ENCODE assay signal across 10 cellular contexts in the genomic region with DNA sequence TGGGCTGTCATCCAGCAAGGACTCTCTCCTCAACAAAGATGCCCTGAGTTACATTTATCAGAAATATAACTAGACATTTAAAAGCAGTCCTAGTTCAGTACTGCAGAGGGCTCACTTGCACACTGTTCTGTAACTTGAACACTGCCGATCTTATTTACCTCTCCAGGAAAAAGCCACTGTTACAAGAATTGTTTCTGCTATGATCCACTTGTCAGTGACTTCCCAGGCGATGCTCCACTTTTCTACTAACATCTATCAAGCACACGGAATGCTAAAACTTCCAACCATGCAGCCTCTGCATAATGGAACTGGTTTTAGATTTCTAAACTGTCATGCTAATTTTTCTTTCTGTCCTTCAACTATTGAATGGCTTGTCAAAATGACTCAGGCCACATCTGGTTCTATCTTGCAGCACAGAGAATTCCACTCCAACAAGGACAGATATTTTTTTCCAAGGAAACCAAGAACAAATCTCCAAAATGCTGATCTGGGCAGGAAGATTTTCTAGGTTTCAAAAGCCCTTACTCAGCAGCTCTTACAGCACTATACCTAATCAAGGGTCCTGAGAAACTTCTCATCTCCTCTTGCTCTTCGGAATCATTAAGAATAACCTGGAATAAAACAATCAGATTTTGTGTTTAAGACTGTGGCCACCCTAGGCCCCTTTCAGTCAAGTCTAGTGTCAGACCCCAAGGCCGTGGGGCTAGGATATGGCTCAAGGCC. TPM values are rescaled to one million over a fixed set of nuclear protein-coding genes. Genes with fewer than 3 reads are reported as not detected.
DNase-seq lines count a peak whose midpoint lies in the region; ATAC-seq, FAIRE-seq and TF ChIP-seq lines count a peak whose summit lies in the region.
"Had no signal": no experiment of that assay in that cellular context is flagged by ENCODE, and none has a peak within 500 bp of the region (broad histone marks: within the 10 kb centered on the region; RNA-seq: fewer than 3 reads in every experiment).

No MANE protein-coding gene starts in this region.

- H3K27me3 Mint-ChIP-seq in astrocyte (ENCODE audit: low read depth, unreplicated experiment), result no peaks in the 10 kb centered on the region
- H3K27me3 Mint-ChIP-seq in CD4-positive, alpha-beta memory T cell, result peaks cover 0 to 1% of the 10 kb centered on the region in 2 donors

- no peak overlapping the region for H3K4me3 Mint-ChIP-seq in astrocyte (ENCODE audit: unreplicated experiment)
- no peak overlapping the region for H3K4me3 Mint-ChIP-seq in CD4-positive, alpha-beta memory T cell

- H3K9me3 ChIP-seq in astrocyte (ENCODE audit: insufficient read depth, low read depth, low read length), result no peaks in the 10 kb centered on the region
- no peaks in the 10 kb centered on the region for H3K9me3 ChIP-seq in Peyer's patch
- no peaks in the 10 kb centered on the region for H3K9me3 ChIP-seq in CD4-positive, alpha-beta memory T cell (ENCODE audit: control insufficient read depth in 1 of 2, low read length in 2 of 2)
- H3K9me3 ChIP-seq in upper lobe of right lung, result no peaks in the 10 kb centered on the region

- no peak overlapping the region for H3K27ac Mint-ChIP-seq in astrocyte (ENCODE audit: unreplicated experiment)
- no peak overlapping the region for H3K27ac Mint-ChIP-seq in CD4-positive, alpha-beta memory T cell

- H3K36me3 ChIP-seq in astrocyte (ENCODE audit: insufficient read depth, low read length), result peaks cover 5% of the 10 kb centered on the region
- H3K36me3 ChIP-seq in Peyer's patch, result peaks cover 0 to 65% (median 0%) of the 10 kb centered on the region in 3 donors
- no peaks in the 10 kb centered on the region for H3K36me3 ChIP-seq in CD4-positive, alpha-beta memory T cell (ENCODE audit: insufficient read depth, low read length)
- H3K36me3 ChIP-seq in upper lobe of right lung, result peaks cover 10% of the 10 kb centered on the region

- no peak for TF ChIP-seq POLR2A in Peyer's patch (IDR thresholded peaks at IDR 0.05)

- no peak for FAIRE-seq in astrocyte (lab: Jason Lieb, UNC)

- no peaks in the 10 kb centered on the region for H3K4me1 ChIP-seq in astrocyte (ENCODE audit: insufficient read depth, low read length)
- no peaks in the 10 kb centered on the region for H3K4me1 ChIP-seq in Peyer's patch
- no peaks in the 10 kb centered on the region for H3K4me1 ChIP-seq in CD4-positive, alpha-beta memory T cell (ENCODE audit: insufficient read depth, low read length)
- H3K4me1 ChIP-seq in upper lobe of right lung, result no peaks in the 10 kb centered on the region

- H3K4me3 ChIP-seq in astrocyte (ENCODE audit: insufficient read depth, low read depth, low read length) (no peak overlapping the region), Peyer's patch (no peak overlapping the region), upper lobe of right lung (no peak overlapping the region)
- no peak overlapping the region for H3K4me3 ChIP-seq in CD4-positive, alpha-beta memory T cell (ENCODE audit: low read length in 2 of 2)

- intact Hi-C loops in left colon (cut with DNase I, micrococcal nuclease) (no loop called here), upper lobe of right lung (cut with DNase I) (no loop called here)
- intact Hi-C loops in CD4-positive, alpha-beta memory T cell (cut with micrococcal nuclease), result no loop called here

- no peak overlapping the region for H2AFZ ChIP-seq in astrocyte (ENCODE audit: low read depth, low read length)

- H4K20me1 ChIP-seq in astrocyte (ENCODE audit: insufficient read depth, low read length), result no peaks in the 10 kb centered on the region

- H3K9me3 Mint-ChIP-seq in astrocyte (ENCODE audit: unreplicated experiment), result no peaks in the 10 kb centered on the region
- H3K9me3 Mint-ChIP-seq in CD4-positive, alpha-beta memory T cell, result peaks cover 0 to 4% (median 0%) of the 10 kb centered on the region in 8 donors

- H3K36me3 Mint-ChIP-seq in astrocyte (ENCODE audit: low read depth, unreplicated experiment), result peaks cover 7% of the 10 kb centered on the region
- no peaks in the 10 kb centered on the region for H3K36me3 Mint-ChIP-seq in CD4-positive, alpha-beta memory T cell

- H3K27me3 ChIP-seq in astrocyte (ENCODE audit: insufficient read depth, low read length) (no peaks in the 10 kb centered on the region), Peyer's patch (no peaks in the 10 kb centered on the region), upper lobe of right lung (no peaks in the 10 kb centered on the region)
- H3K27me3 ChIP-seq in CD4-positive, alpha-beta memory T cell (ENCODE audit: insufficient read depth, low read length), result no peaks in the 10 kb centered on the region

- no peaks in the 10 kb centered on the region for H3K79me2 ChIP-seq in astrocyte (ENCODE audit: insufficient read depth, low read length)

- peak; percentile 35 for TF ChIP-seq CTCF in C4-2B (conservative IDR thresholded peaks at IDR 0.05)
- peak; percentile 47; the same call in 1 of the 2 replicates for TF ChIP-seq CTCF in LNCAP (IDR thresholded peaks at IDR 0.05)
- peak; percentile 44 for TF ChIP-seq CTCF in astrocyte (IDR thresholded peaks at IDR 0.05; ENCODE audit: insufficient read depth, low read depth, low read length)
- peak in 3 of 6 experiments; percentile 40 to 54 (median 42) for TF ChIP-seq CTCF in Peyer's patch (IDR thresholded peaks at IDR 0.05)
- TF ChIP-seq CTCF in upper lobe of right lung (IDR thresholded peaks at IDR 0.05), result no peak

- peaks cover 14% of the 10 kb centered on the region for H3K4me1 Mint-ChIP-seq in astrocyte (ENCODE audit: low read depth, unreplicated experiment)
- no peaks in the 10 kb centered on the region for H3K4me1 Mint-ChIP-seq in CD4-positive, alpha-beta memory T cell

- DNase-seq in astrocyte (ENCODE audit: low read depth) (peak; percentile 28), left colon (no peak), Peyer's patch (no peak), upper lobe of right lung (no peak)
- DNase-seq in stimulated activated CD4-positive, alpha-beta T cell treated with anti-CD3 and anti-CD28 coated beads, Interleukin-4, amount 100 ng/mL, for 4 hours, result no peak
- no peak for DNase-seq in CD4-positive, alpha-beta memory T cell
- DNase-seq: glutamatergic neuron had no signal

- H3K9ac ChIP-seq in astrocyte (ENCODE audit: low read length), result no peak overlapping the region

- no peak overlapping the region for H3K4me2 ChIP-seq in astrocyte (ENCODE audit: low read length)

- ATAC-seq in left colon (peak; percentile 50), upper lobe of right lung (no peak)

- H3K27ac ChIP-seq in C4-2B (no peak overlapping the region), astrocyte (ENCODE audit: low read depth, low read length) (no peak overlapping the region), Peyer's patch (no peak overlapping the region), upper lobe of right lung (no peak overlapping the region)
- no peak overlapping the region for H3K27ac ChIP-seq in CD4-positive, alpha-beta memory T cell (ENCODE audit: low read depth, low read length)
- H3K27ac ChIP-seq: HL-60 had no signal

- CTCF ChIA-PET in CD4-positive, alpha-beta memory T cell (lab: Charles Lee; ENCODE audit: partially characterized antibody), result no interaction called here

- POLR2A ChIA-PET in CD4-positive, alpha-beta memory T cell (lab: Charles Lee; ENCODE audit: partially characterized antibody), result no interaction called here

RNA-seq across cellular contexts. Expression of a gene that starts 9.9 kb away (rescaled TPM):
- total RNA-seq in astrocyte, result 3.0 and 4.2 TPM in 2 replicates
- 1 to 10 TPM; 4.7 to 4.8 TPM for total RNA-seq in left colon
- 100 to 1,000 TPM in 1 of 4 donors, 10 to 100 TPM in 3; 20.6 to 147 (median 55.0) TPM for total RNA-seq in Peyer's patch
- not detected for total RNA-seq in CD4-positive, alpha-beta memory T cell
- not detected for polyA plus RNA-seq in CD4-positive, alpha-beta memory T cell
- total RNA-seq in upper lobe of right lung, result 2.2 TPM
